In the genomic region with DNA sequence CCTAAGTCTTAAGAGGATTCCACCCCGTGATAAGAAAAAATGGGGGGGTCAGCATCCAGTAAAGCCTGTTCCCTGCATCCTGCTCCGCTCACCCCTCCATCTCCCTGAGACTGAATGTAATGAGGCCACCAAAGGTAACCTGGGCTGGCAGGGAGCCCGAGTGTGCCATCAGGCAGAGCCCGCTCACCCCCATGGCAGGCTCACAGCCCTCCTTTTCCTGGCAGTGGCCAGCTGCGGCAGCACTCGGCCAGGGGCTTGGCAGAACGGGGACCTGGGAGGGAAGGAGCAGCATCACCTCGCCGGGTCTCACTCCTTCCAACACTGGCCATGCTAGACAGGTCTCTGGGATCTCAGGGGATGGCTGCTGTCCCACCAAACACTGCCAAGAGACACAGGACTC, we compare ENCODE assay signal across 19 cellular contexts.
A peak's percentile ranks its signal among the peaks of the same experiment; 100 is the strongest.
DNase-seq lines count a peak whose midpoint lies in the region; ATAC-seq and TF ChIP-seq lines count a peak whose summit lies in the region.
"Had no signal": no experiment of that assay in that cellular context is flagged by ENCODE, and none has a peak within 500 bp of the region (broad histone marks: within the 10 kb centered on the region; RNA-seq: fewer than 3 reads in every experiment).

No MANE protein-coding gene starts in this region.

- H3K27me3 ChIP-seq in BLaER1 (no peaks in the 10 kb centered on the region), ascending aorta (no peaks in the 10 kb centered on the region), layer of hippocampus (ENCODE audit: control insufficient read depth, insufficient read depth, low read length) (no peaks in the 10 kb centered on the region)

- H3K36me3 Mint-ChIP-seq in stimulated activated memory B cell treated with anti-CD40 and anti-IgM and Interleukin-4, amounts not matched to agents 10 μg/mL and 1 μg/mL and 100 μg/mL, for 72 hours, result peaks cover 32% of the 10 kb centered on the region
- H3K36me3 Mint-ChIP-seq: stimulated activated effector memory CD8-positive, alpha-beta T cell treated with anti-CD3 and anti-CD28 coated beads, Interleukin-12 subunit alpha, Interleukin-12 subunit beta, amount 100 ng/mL, for 72 hours had no signal

- H3K4me1 ChIP-seq in BLaER1 (peaks cover 94% of the 10 kb centered on the region), ascending aorta (peaks cover 18 to 28% of the 10 kb centered on the region in 2 donors)

- no peaks in the 10 kb centered on the region for H3K9me3 Mint-ChIP-seq in stimulated activated memory B cell treated with anti-CD40 and anti-IgM and Interleukin-4, amounts not matched to agents 10 μg/mL and 1 μg/mL and 100 μg/mL, for 72 hours
- H3K9me3 Mint-ChIP-seq: activated T-helper 17 cell treated with anti-CD3 and anti-CD28 coated beads, Interleukin-2, amount 50 U/mL, for 72 hours; H9; naive thymus-derived CD8-positive, alpha-beta T cell; stimulated activated effector memory CD8-positive, alpha-beta T cell treated with anti-CD3 and anti-CD28 coated beads, Interleukin-12 subunit alpha, Interleukin-12 subunit beta, amount 100 ng/mL, for 72 hours; T-cell had no signal

- H3K4me1 Mint-ChIP-seq in stimulated activated memory B cell treated with anti-CD40 and anti-IgM and Interleukin-4, amounts not matched to agents 10 μg/mL and 1 μg/mL and 100 μg/mL, for 72 hours, result peaks cover 26% of the 10 kb centered on the region
- H3K4me1 Mint-ChIP-seq: activated T-helper 17 cell treated with anti-CD3 and anti-CD28 coated beads, Interleukin-2, amount 50 U/mL, for 72 hours had no signal

- H3K36me3 ChIP-seq in BLaER1, result peaks cover 11% of the 10 kb centered on the region; the same call in 1 of the 2 replicates
- H3K36me3 ChIP-seq in ascending aorta, result peaks cover 18 to 24% of the 10 kb centered on the region in 2 donors

- TF ChIP-seq CTCF in ascending aorta (IDR thresholded peaks at IDR 0.05), result no peak

- H3K4me3 ChIP-seq in BLaER1 (peak overlapping the region; percentile 55; the same call in 1 of the 2 replicates), ascending aorta (peak overlapping the region in 1 of 2 donors; percentile 30)

- H3K4me3 Mint-ChIP-seq in stimulated activated memory B cell treated with anti-CD40 and anti-IgM and Interleukin-4, amounts not matched to agents 10 μg/mL and 1 μg/mL and 100 μg/mL, for 72 hours, result no peak overlapping the region
- H3K4me3 Mint-ChIP-seq: activated T-helper 17 cell treated with anti-CD3 and anti-CD28 coated beads, Interleukin-2, amount 50 U/mL, for 72 hours; stimulated activated effector memory CD8-positive, alpha-beta T cell treated with anti-CD3 and anti-CD28 coated beads, Interleukin-12 subunit alpha, Interleukin-12 subunit beta, amount 100 ng/mL, for 72 hours; T-cell had no signal

- intact Hi-C loops in ascending aorta (cut with DNase I), result loop anchor here (1.0 to 2.0 kb wide), 2 partner anchors 31 to 64 kb away; partner anchors contain the start of gene PRDM11

- no peak for DNase-seq in ascending aorta (ENCODE audit: low spot score in 2 of 2)
- DNase-seq in NAMALWA (ENCODE audit: low spot score), result no peak
- DNase-seq in Ammon's horn (ENCODE audit: low spot score), result no peak
- DNase-seq: activated CD4-positive, CD25-positive, alpha-beta regulatory T cell; amniotic stem cell; foreskin melanocyte; Kasumi-1; naive thymus-derived CD8-positive, alpha-beta T cell; NCI-H1417 treated with DMSO at 0.1 percent for 48 hours; T-cell had no signal

- H3K9me3 ChIP-seq in BLaER1 (no peaks in the 10 kb centered on the region), ascending aorta (no peaks in the 10 kb centered on the region)

- H3K4me2 ChIP-seq in BLaER1, result peak overlapping the region; percentile 87

- ATAC-seq in stimulated activated memory B cell treated with anti-CD40 and anti-IgM and Interleukin-4, amounts not matched to agents 10 μg/mL and 1 μg/mL and 100 μg/mL, for 72 hours, result no peak
- ATAC-seq in SK-N-SH treated with all-trans-retinoic acid at 6 μM for 48 hours (no peak), GM21576 (IDR thresholded peaks at IDR 0.05; ENCODE audit: unreplicated experiment) (no peak)
- ATAC-seq: activated T-helper 17 cell treated with anti-CD3 and anti-CD28 coated beads, Interleukin-2, amount 50 U/mL, for 72 hours; naive thymus-derived CD8-positive, alpha-beta T cell; stimulated activated effector memory CD8-positive, alpha-beta T cell treated with anti-CD3 and anti-CD28 coated beads, Interleukin-12 subunit alpha, Interleukin-12 subunit beta, amount 100 ng/mL, for 72 hours; T-cell had no signal

- H4K20me1 ChIP-seq in BLaER1, result peaks cover 10% of the 10 kb centered on the region; the same call in 1 of the 2 replicates

- peak overlapping the region; percentile 38 for H3K27ac Mint-ChIP-seq in stimulated activated memory B cell treated with anti-CD40 and anti-IgM and Interleukin-4, amounts not matched to agents 10 μg/mL and 1 μg/mL and 100 μg/mL, for 72 hours
- H3K27ac Mint-ChIP-seq: activated T-helper 17 cell treated with anti-CD3 and anti-CD28 coated beads, Interleukin-2, amount 50 U/mL, for 72 hours; progenitor cell of endocrine pancreas; T-cell had no signal

- H3K27ac ChIP-seq in BLaER1 (peak overlapping the region; percentile 88), ascending aorta (peak overlapping the region; percentile 83 to 84), layer of hippocampus (ENCODE audit: low read depth, low read length) (peak overlapping the region; percentile 77)

- H3K9ac ChIP-seq in BLaER1, result 0 out of 2 replicates have a peak overlapping the region, but pooled peaks have one; percentile 20

- no peaks in the 10 kb centered on the region for H3K27me3 Mint-ChIP-seq in stimulated activated memory B cell treated with anti-CD40 and anti-IgM and Interleukin-4, amounts not matched to agents 10 μg/mL and 1 μg/mL and 100 μg/mL, for 72 hours
- H3K27me3 Mint-ChIP-seq: activated T-helper 17 cell treated with anti-CD3 and anti-CD28 coated beads, Interleukin-2, amount 50 U/mL, for 72 hours; naive thymus-derived CD8-positive, alpha-beta T cell; progenitor cell of endocrine pancreas; T-cell had no signal

TF ChIP-seq in SK-N-SH treated with all-trans-retinoic acid at 6 μM for 48 hours, 23 proteins besides CTCF, POLR2A, EP300 and RAD21 (continues in another document):
- TF ChIP-seq PPARA (CRISPR knock-in tag; IDR thresholded peaks at IDR 0.05; ENCODE audit: borderline replicate concordance), result no peak
- TF ChIP-seq ZNF70 (CRISPR knock-in tag; IDR thresholded peaks at IDR 0.05), result no peak
- no peak for TF ChIP-seq ZNF565 (CRISPR knock-in tag; conservative IDR thresholded peaks at IDR 0.05; ENCODE audit: low read depth)
- TF ChIP-seq ZNF8 (CRISPR knock-in tag; IDR thresholded peaks at IDR 0.05), result no peak
- no peak for TF ChIP-seq ZFP30 (CRISPR knock-in tag; IDR thresholded peaks at IDR 0.05)
- TF ChIP-seq, protein P1, sequence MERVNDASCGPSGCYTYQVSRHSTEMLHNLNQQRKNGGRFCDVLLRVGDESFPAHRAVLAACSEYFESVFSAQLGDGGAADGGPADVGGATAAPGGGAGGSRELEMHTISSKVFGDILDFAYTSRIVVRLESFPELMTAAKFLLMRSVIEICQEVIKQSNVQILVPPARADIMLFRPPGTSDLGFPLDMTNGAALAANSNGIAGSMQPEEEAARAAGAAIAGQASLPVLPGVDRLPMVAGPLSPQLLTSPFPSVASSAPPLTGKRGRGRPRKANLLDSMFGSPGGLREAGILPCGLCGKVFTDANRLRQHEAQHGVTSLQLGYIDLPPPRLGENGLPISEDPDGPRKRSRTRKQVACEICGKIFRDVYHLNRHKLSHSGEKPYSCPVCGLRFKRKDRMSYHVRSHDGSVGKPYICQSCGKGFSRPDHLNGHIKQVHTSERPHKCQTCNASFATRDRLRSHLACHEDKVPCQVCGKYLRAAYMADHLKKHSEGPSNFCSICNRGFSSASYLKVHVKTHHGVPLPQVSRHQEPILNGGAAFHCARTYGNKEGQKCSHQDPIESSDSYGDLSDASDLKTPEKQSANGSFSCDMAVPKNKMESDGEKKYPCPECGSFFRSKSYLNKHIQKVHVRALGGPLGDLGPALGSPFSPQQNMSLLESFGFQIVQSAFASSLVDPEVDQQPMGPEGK (CRISPR knock-in tag; IDR thresholded peaks at IDR 0.05; ENCODE audit: borderline replicate concordance), result no peak
- no peak for TF ChIP-seq POU6F1 (CRISPR knock-in tag; IDR thresholded peaks at IDR 0.05; ENCODE audit: borderline replicate concordance, low read depth)
- TF ChIP-seq OSR1 (CRISPR knock-in tag; IDR thresholded peaks at IDR 0.05), result no peak
- TF ChIP-seq ISL1 (CRISPR knock-in tag; IDR thresholded peaks at IDR 0.05), result no peak
- no peak for TF ChIP-seq ARNTL (CRISPR knock-in tag; IDR thresholded peaks at IDR 0.05; ENCODE audit: borderline replicate concordance, low read depth)
